21 cellular contexts compared by ENCODE assay signal in the genomic region with DNA sequence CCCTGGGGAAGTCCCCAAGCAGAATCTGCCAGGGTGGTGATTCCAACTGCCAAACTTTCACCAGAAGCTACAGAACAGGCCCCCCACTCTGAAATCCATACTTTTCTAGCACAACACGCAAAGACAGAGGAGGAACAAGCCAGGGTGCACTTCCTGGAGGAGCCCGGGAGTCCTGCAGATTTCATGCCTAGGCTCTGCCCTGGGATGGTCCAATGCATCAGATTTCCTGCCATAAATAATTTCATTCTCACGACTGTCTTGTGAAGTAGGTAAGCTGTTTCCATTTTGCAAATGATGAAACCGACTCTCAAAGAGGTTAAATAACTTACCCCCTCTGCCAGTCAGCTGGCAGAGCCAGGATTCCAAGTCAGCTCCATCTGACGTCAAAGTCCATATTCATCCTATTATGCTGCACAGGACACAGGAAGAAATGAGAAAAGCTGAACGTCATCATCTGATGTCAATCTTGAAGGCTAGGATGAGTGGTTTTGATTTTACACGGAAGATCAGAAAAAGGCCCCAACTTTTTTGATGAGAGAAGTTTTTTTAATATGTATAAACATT.
DNase-seq lines count a peak whose midpoint lies in the region; ATAC-seq, FAIRE-seq and TF ChIP-seq lines count a peak whose summit lies in the region.
"Had no signal": no experiment of that assay in that cellular context is flagged by ENCODE, and none has a peak within 500 bp of the region (broad histone marks: within the 10 kb centered on the region; RNA-seq: fewer than 3 reads in every experiment).

No MANE protein-coding gene starts in this region.

- POLR2A ChIA-PET in naive thymus-derived CD4-positive, alpha-beta T cell (lab: Charles Lee): no interaction called here

- H3K36me3 ChIP-seq in BLaER1: no peaks in the 10 kb centered on the region
- H3K36me3 ChIP-seq in small intestine (ENCODE audit: control insufficient read depth in 2 of 2, insufficient read depth in 2 of 2, low read length in 2 of 2): no peaks in the 10 kb centered on the region
- no peaks in the 10 kb centered on the region for H3K36me3 ChIP-seq in naive thymus-derived CD4-positive, alpha-beta T cell (ENCODE audit: control insufficient read depth in 2 of 3, insufficient read depth in 3 of 3, low read length in 3 of 3)
- H3K36me3 ChIP-seq: BLaER1 treated with 17β-estradiol and CSF1 and Interleukin-3, amounts not matched to agents 10 nM and 100 nM had no signal

- H3K4me3 Mint-ChIP-seq in naive thymus-derived CD4-positive, alpha-beta T cell: no peak overlapping the region
- H3K4me3 Mint-ChIP-seq: CD4-positive, alpha-beta memory T cell had no signal

- no peaks in the 10 kb centered on the region for H3K36me3 Mint-ChIP-seq in naive thymus-derived CD4-positive, alpha-beta T cell
- H3K36me3 Mint-ChIP-seq: CD4-positive, alpha-beta memory T cell had no signal

- no peak overlapping the region for H3K27ac Mint-ChIP-seq in naive thymus-derived CD4-positive, alpha-beta T cell
- H3K27ac Mint-ChIP-seq: CD4-positive, alpha-beta memory T cell had no signal

- peaks cover 0 to 5% (median 0%) of the 10 kb centered on the region in 11 donors for H3K9me3 Mint-ChIP-seq in naive thymus-derived CD4-positive, alpha-beta T cell

- H3K4me3 ChIP-seq in BLaER1: no peak overlapping the region
- H3K4me3 ChIP-seq in epithelial cell of proximal tubule (ENCODE audit: low read depth, low read length): peak overlapping the region; percentile 39
- no peak overlapping the region for H3K4me3 ChIP-seq in small intestine (ENCODE audit: low read depth in 1 of 2, low read length in 2 of 2)
- no peak overlapping the region for H3K4me3 ChIP-seq in naive thymus-derived CD4-positive, alpha-beta T cell (ENCODE audit: low read length)
- H3K4me3 ChIP-seq: BLaER1 treated with 17β-estradiol and CSF1 and Interleukin-3, amounts not matched to agents 10 nM and 100 nM had no signal

- H3K4me2 ChIP-seq in BLaER1: peak overlapping the region; percentile 27; the same call in 1 of the 2 replicates

- no peaks in the 10 kb centered on the region for H4K20me1 ChIP-seq in BLaER1
- H4K20me1 ChIP-seq: BLaER1 treated with 17β-estradiol and CSF1 and Interleukin-3, amounts not matched to agents 10 nM and 100 nM had no signal

- H3K4me1 ChIP-seq in BLaER1: peaks cover 19% of the 10 kb centered on the region
- H3K4me1 ChIP-seq in small intestine (ENCODE audit: control insufficient read depth in 2 of 2, insufficient read depth in 1 of 2, low read depth in 1 of 2, low read length in 1 of 2): no peaks in the 10 kb centered on the region
- no peaks in the 10 kb centered on the region for H3K4me1 ChIP-seq in naive thymus-derived CD4-positive, alpha-beta T cell (ENCODE audit: control insufficient read depth in 2 of 2, insufficient read depth in 2 of 2, low read length in 2 of 2)

- no peaks in the 10 kb centered on the region for H3K27me3 ChIP-seq in BLaER1
- no peaks in the 10 kb centered on the region for H3K27me3 ChIP-seq in small intestine (ENCODE audit: control insufficient read depth in 2 of 2, insufficient read depth in 2 of 2, low read length in 2 of 2)
- H3K27me3 ChIP-seq in naive thymus-derived CD4-positive, alpha-beta T cell (ENCODE audit: control insufficient read depth in 2 of 2, insufficient read depth in 2 of 2, low read length in 2 of 2): no peaks in the 10 kb centered on the region
- H3K27me3 ChIP-seq: BLaER1 treated with 17β-estradiol and CSF1 and Interleukin-3, amounts not matched to agents 10 nM and 100 nM had no signal

- WGBS in small intestine, 3 donors: 15 to 48% (median 27%) methylated on average over 7 of the region's 7 CpGs

- TF ChIP-seq CTCF in epithelial cell of proximal tubule (conservative IDR thresholded peaks at IDR 0.05; ENCODE audit: low read depth, low read length): no peak

- H3K9me3 ChIP-seq in BLaER1 (no peaks in the 10 kb centered on the region), small intestine (ENCODE audit: control insufficient read depth, low read depth) (no peaks in the 10 kb centered on the region)
- no peaks in the 10 kb centered on the region for H3K9me3 ChIP-seq in naive thymus-derived CD4-positive, alpha-beta T cell (ENCODE audit: control insufficient read depth in 2 of 3, low read length in 3 of 3)

- H3K27me3 Mint-ChIP-seq in naive thymus-derived CD4-positive, alpha-beta T cell: peaks cover 0 to 9% (median 0%) of the 10 kb centered on the region in 5 donors

- DNase-seq in epithelial cell of proximal tubule (ENCODE audit: low read depth) (peak; percentile 19), left kidney (ENCODE audit: low read depth, low spot score) (peak; percentile 32), small intestine (peak; percentile 37), urothelium cell line (ENCODE audit: low spot score) (no peak)
- no peak for DNase-seq in naive thymus-derived CD4-positive, alpha-beta T cell
- DNase-seq: CD4-positive, alpha-beta memory T cell; GOT3; HCEC 1CT; KG1; NCI-H1092; NCI-H1436 treated with DMSO at 0.1 percent for 48 hours; NCI-H1930; NCI-H226; NCI-H510A treated with DMSO at 0.1 percent for 48 hours; NCI-H748 treated with DMSO at 0.1 percent for 48 hours had no signal

- FAIRE-seq in small intestine (lab: Jason Lieb, UNC) (no peak), urothelium cell line (lab: Jason Lieb, UNC) (no peak)
- FAIRE-seq: G401.6, GM18507 had no signal

- intact Hi-C loops in naive thymus-derived CD4-positive, alpha-beta T cell (cut with micrococcal nuclease): no loop called here

- H3K4me1 Mint-ChIP-seq in naive thymus-derived CD4-positive, alpha-beta T cell: no peaks in the 10 kb centered on the region
- H3K4me1 Mint-ChIP-seq: CD4-positive, alpha-beta memory T cell had no signal

- H3K9ac ChIP-seq in BLaER1: no peak overlapping the region
- H3K9ac ChIP-seq: BLaER1 treated with 17β-estradiol and CSF1 and Interleukin-3, amounts not matched to agents 10 nM and 100 nM had no signal

- CTCF ChIA-PET in naive thymus-derived CD4-positive, alpha-beta T cell (lab: Charles Lee): interaction anchor here (0.5 kb wide), 1 partner anchor 50 kb away, joined by 3 read pairs; no protein-coding TSS in a partner anchor

- ATAC-seq in naive thymus-derived CD4-positive, alpha-beta T cell: no peak
- ATAC-seq in esophagus mucosa: no peak
- ATAC-seq: Panc1 had no signal

- H3K27ac ChIP-seq in BLaER1: no peak overlapping the region
- H3K27ac ChIP-seq in small intestine (ENCODE audit: low read depth in 1 of 2, low read length in 1 of 2): no peak overlapping the region
- no peak overlapping the region for H3K27ac ChIP-seq in naive thymus-derived CD4-positive, alpha-beta T cell (ENCODE audit: low read depth, low read length)
- H3K27ac ChIP-seq: BLaER1 treated with 17β-estradiol and CSF1 and Interleukin-3, amounts not matched to agents 10 nM and 100 nM had no signal

Comparison
In these comparisons a context has a peak if more than half of its experiments do, and no peak if none do; other contexts are left out.
1. DNase-seq: peak in epithelial cell of proximal tubule (single experiment), left kidney (single experiment) and small intestine (single experiment); none in naive thymus-derived CD4-positive, alpha-beta T cell (0 of 9) and urothelium cell line (single experiment).